Comparison of ENCODE assay signal across 8 cellular contexts in genomic region chr9:128689820-128690683, GRCh38. TPM values are rescaled to one million over a fixed set of nuclear protein-coding genes. Genes with fewer than 3 reads are reported as not detected.
DNase-seq lines count a peak whose midpoint lies in the region; ATAC-seq and TF ChIP-seq lines count a peak whose summit lies in the region.

No MANE protein-coding gene starts in this region.

- DNase-seq in DMS53 (lab: John Stamatoyannopoulos, UW) = peak; percentile 76
- no peak for DNase-seq in DMS53 treated with DMSO at 0.1 percent for 48 hours (lab: John Stamatoyannopoulos, UW; ENCODE audit: unreplicated experiment)
- DNase-seq in LHCN-M2 (ENCODE audit: low read depth) = peak; percentile 48
- peak; percentile 63 to 66 for DNase-seq in activated CD4-positive, alpha-beta T cell treated with anti-CD3 and anti-CD28 coated beads for 4 hours
- peak in 3 of 10 donors; percentile 32 to 64 (median 42) for DNase-seq in dorsolateral prefrontal cortex
- peak; percentile 51 for DNase-seq in medulla oblongata (ENCODE audit: extremely low spot score)
- DNase-seq in stimulated activated effector memory CD8-positive, alpha-beta T cell treated with anti-CD3 and anti-CD28 coated beads, Interleukin-12 subunit alpha, Interleukin-12 subunit beta, amount 100 ng/mL, for 72 hours (ENCODE audit: low spot score in 2 of 2) = no peak

- H3K27ac Mint-ChIP-seq in stimulated activated effector memory CD8-positive, alpha-beta T cell treated with anti-CD3 and anti-CD28 coated beads, Interleukin-12 subunit alpha, Interleukin-12 subunit beta, amount 100 ng/mL, for 72 hours = peak overlapping the region; percentile 93

- ATAC-seq in stimulated activated effector memory CD8-positive, alpha-beta T cell treated with anti-CD3 and anti-CD28 coated beads, Interleukin-12 subunit alpha, Interleukin-12 subunit beta, amount 100 ng/mL, for 72 hours = peak; percentile 1
- ATAC-seq in GM18873 (IDR thresholded peaks at IDR 0.05; ENCODE audit: low FRiP score, unreplicated experiment) = no peak

- H3K4me3 Mint-ChIP-seq in stimulated activated effector memory CD8-positive, alpha-beta T cell treated with anti-CD3 and anti-CD28 coated beads, Interleukin-12 subunit alpha, Interleukin-12 subunit beta, amount 100 ng/mL, for 72 hours = peak overlapping the region; percentile 97

- peaks cover 70% of the 10 kb centered on the region for H3K36me3 Mint-ChIP-seq in stimulated activated effector memory CD8-positive, alpha-beta T cell treated with anti-CD3 and anti-CD28 coated beads, Interleukin-12 subunit alpha, Interleukin-12 subunit beta, amount 100 ng/mL, for 72 hours

- H3K27me3 ChIP-seq in dorsolateral prefrontal cortex = no peaks in the 10 kb centered on the region

- peak overlapping the region; percentile 57 to 94 (median 80) for H3K4me3 ChIP-seq in dorsolateral prefrontal cortex

- H3K9me3 Mint-ChIP-seq in stimulated activated effector memory CD8-positive, alpha-beta T cell treated with anti-CD3 and anti-CD28 coated beads, Interleukin-12 subunit alpha, Interleukin-12 subunit beta, amount 100 ng/mL, for 72 hours = no peaks in the 10 kb centered on the region

- intact Hi-C loops in dorsolateral prefrontal cortex (cut with DNase I) = loop anchor here (1.0 to 5.0 kb wide), 4 partner anchors 33 to 138 kb away; partner anchors contain the start of genes DYNC2I2 (in 2 of the 2), SPTAN1 (in 1 of the 2) and ZDHHC12 (in 1 of the 2)

- no peak for TF ChIP-seq CTCF in dorsolateral prefrontal cortex (IDR thresholded peaks at IDR 0.05 in 54 of 56, conservative IDR thresholded peaks at IDR 0.05 in 2 of 56; ENCODE audit: low read depth in 1 of 56, partially characterized antibody in 56 of 56)

- H3K27ac ChIP-seq in dorsolateral prefrontal cortex = peak overlapping the region in 38 of 59 donors; percentile 3 to 97 (median 60)

- H3K4me1 Mint-ChIP-seq in stimulated activated effector memory CD8-positive, alpha-beta T cell treated with anti-CD3 and anti-CD28 coated beads, Interleukin-12 subunit alpha, Interleukin-12 subunit beta, amount 100 ng/mL, for 72 hours = peaks cover 45% of the 10 kb centered on the region

RNA-seq across cellular contexts. Expression of gene SET, which starts 1.0 kb away (rescaled TPM):
- 454 and 528 TPM in 2 replicates for total RNA-seq in LHCN-M2 (2014; rRNA removed)
- polyA plus RNA-seq in LHCN-M2 (2012) = 248 TPM
- 100 to 1,000 TPM; 147 to 261 (median 187) TPM for total RNA-seq in dorsolateral prefrontal cortex

RNA-seq across cellular contexts. Expression of gene PKN3, which starts 12.3 kb away (rescaled TPM):
- total RNA-seq in LHCN-M2 (2014; rRNA removed) (4.2 and 4.4 TPM in 2 replicates), dorsolateral prefrontal cortex (1 to 10 TPM; 1.0 to 8.5 (median 3.1) TPM)
- polyA plus RNA-seq in LHCN-M2 (2012) = 4.3 TPM

RNA-seq across cellular contexts. Expression of gene DYNC2I2, which starts 33.4 kb away (rescaled TPM):
- total RNA-seq in LHCN-M2 (2014; rRNA removed) = 160 and 162 TPM in 2 replicates
- polyA plus RNA-seq in LHCN-M2 (2012) = 81.4 TPM
- 10 to 100 TPM in 118 of 120 experiments, 1 to 10 TPM in 2; 9.3 to 27.2 (median 15.5) TPM for total RNA-seq in dorsolateral prefrontal cortex

RNA-seq across cellular contexts. Expression of gene ZDHHC12, which starts 33.9 kb away (rescaled TPM):
- total RNA-seq in LHCN-M2 (2014; rRNA removed) = 60.5 and 64.6 TPM in 2 replicates
- polyA plus RNA-seq in LHCN-M2 (2012) = 28.9 TPM
- total RNA-seq in dorsolateral prefrontal cortex = 1 to 10 TPM; 1.9 to 8.9 (median 4.8) TPM

Comparison
In these comparisons a context has a peak if more than half of its experiments do, and no peak if none do; other contexts are left out.
1. DNase-seq: peak in DMS53 (single experiment), LHCN-M2 (single experiment), activated CD4-positive, alpha-beta T cell treated with anti-CD3 and anti-CD28 coated beads for 4 hours (2 of 2) and medulla oblongata (single experiment); none in DMS53 treated with DMSO at 0.1 percent for 48 hours (single experiment) and stimulated activated effector memory CD8-positive, alpha-beta T cell treated with anti-CD3 and anti-CD28 coated beads, Interleukin-12 subunit alpha, Interleukin-12 subunit beta, amount 100 ng/mL, for 72 hours (0 of 2).